Comparison of ENCODE assay signal across 8 cellular contexts in genomic region chr5:172123269-172123692, GRCh38.
DNase-seq lines count a peak whose midpoint lies in the region; ATAC-seq and TF ChIP-seq lines count a peak whose summit lies in the region.

No MANE protein-coding gene starts in this region.

- DNase-seq in A172 (ENCODE audit: low spot score) (peak; percentile 94), HEK293T (ENCODE audit: extremely low spot score) (peak; percentile 48), adrenal gland (peak; percentile 81 to 95 (median 93)), hepatocyte (ENCODE audit: low spot score) (peak; percentile 66), substantia nigra (lab: John Stamatoyannopoulos, UW) (peak in 41 of 49 donors; percentile 7 to 90 (median 65)), SKM-1 (lab: John Stamatoyannopoulos, UW; ENCODE audit: unreplicated experiment) (no peak)
- no peak for DNase-seq in effector CD8-positive, alpha-beta T cell (lab: John Stamatoyannopoulos, UW)

- intact Hi-C loops in adrenal gland (cut with DNase I) = no loop called here

- TF ChIP-seq POLR2A in adrenal gland (IDR thresholded peaks at IDR 0.05) = no peak

- H3K27ac ChIP-seq in adrenal gland (no peak overlapping the region), hepatocyte (no peak overlapping the region), substantia nigra (ENCODE audit: low read depth, low read length, poor library complexity, severe bottlenecking) (no peak overlapping the region)

- no peaks in the 10 kb centered on the region for H3K9me2 ChIP-seq in hepatocyte (replicated peaks; ENCODE audit: insufficient read depth)

- H3K4me2 ChIP-seq in hepatocyte = no peak overlapping the region

- no peak for ATAC-seq in GM18517 (IDR thresholded peaks at IDR 0.05; ENCODE audit: unreplicated experiment)

- CTCF ChIA-PET in HEK293T (lab: Yijun Ruan, JAX) = interaction anchor here (0.7 to 1.0 kb wide), 2 partner anchors 18 to 29 kb away, joined by 3 read pairs; no protein-coding TSS in a partner anchor

- H3K9me3 ChIP-seq in adrenal gland (replicated peaks in 1 of 3) (no peaks in the 10 kb centered on the region), hepatocyte (ENCODE audit: low read depth) (no peaks in the 10 kb centered on the region)

- H3K27me3 ChIP-seq in adrenal gland = no peaks in the 10 kb centered on the region
- no peaks in the 10 kb centered on the region for H3K27me3 ChIP-seq in hepatocyte

- no peak overlapping the region for H2AFZ ChIP-seq in hepatocyte

- 10 to 23% (median 15%) methylated on average over 4 of the region's 4 CpGs for WGBS in adrenal gland, 4 donors
- WGBS in hepatocyte (ENCODE audit: low lambda C conversion rate, missing lambda C conversion rate) = 34% methylated on average over 4 of the region's 4 CpGs

- POLR2A ChIA-PET in HEK293T (lab: Yijun Ruan, JAX) = no interaction called here

- H3K36me3 ChIP-seq in adrenal gland (replicated peaks in 1 of 2) (peaks cover 0 to 5% of the 10 kb centered on the region in 2 donors), hepatocyte (replicated peaks; ENCODE audit: insufficient read depth, low read depth) (no peaks in the 10 kb centered on the region)

- H3K4me1 ChIP-seq in adrenal gland (replicated peaks in 1 of 2) = peaks cover 0 to 5% of the 10 kb centered on the region in 2 donors
- H3K4me1 ChIP-seq in hepatocyte (ENCODE audit: insufficient read depth) = no peaks in the 10 kb centered on the region

- H3K4me3 ChIP-seq in adrenal gland = no peak overlapping the region
- no peak overlapping the region for H3K4me3 ChIP-seq in hepatocyte

- H4K20me1 ChIP-seq in hepatocyte (ENCODE audit: insufficient read depth, poor library complexity, severe bottlenecking) = no peaks in the 10 kb centered on the region

- no peaks in the 10 kb centered on the region for H3K79me2 ChIP-seq in hepatocyte

- TF ChIP-seq CTCF in adrenal gland (IDR thresholded peaks at IDR 0.05) = peak; percentile 20 to 60 (median 45)
- no peak for TF ChIP-seq CTCF in hepatocyte (IDR thresholded peaks at IDR 0.05; ENCODE audit: poor library complexity)

TF ChIP-seq in HEK293T, 16 proteins besides CTCF, POLR2A, EP300 and RAD21:
- TF ChIP-seq CTBP1 (IDR thresholded peaks at IDR 0.05; ENCODE audit: borderline replicate concordance) (no peak), BHLHE40 (IDR thresholded peaks at IDR 0.05; ENCODE audit: borderline replicate concordance) (no peak), SUZ12 (IDR thresholded peaks at IDR 0.05) (no peak), L3MBTL2 (conservative IDR thresholded peaks at IDR 0.05) (no peak), ZNF384 (IDR thresholded peaks at IDR 0.05) (no peak), NFRKB (IDR thresholded peaks at IDR 0.05) (no peak), FOXM1 (IDR thresholded peaks at IDR 0.05; ENCODE audit: borderline replicate concordance) (no peak), FOXA1 (IDR thresholded peaks at IDR 0.05) (no peak), ARNT (IDR thresholded peaks at IDR 0.05) (no peak), TARDBP (IDR thresholded peaks at IDR 0.05) (no peak), ELF4 (IDR thresholded peaks at IDR 0.05) (no peak), LEF1 (IDR thresholded peaks at IDR 0.05; ENCODE audit: borderline replicate concordance) (no peak), SP1 (IDR thresholded peaks at IDR 0.05) (no peak), HDGF (IDR thresholded peaks at IDR 0.05; ENCODE audit: borderline replicate concordance) (no peak), FOXK2 (IDR thresholded peaks at IDR 0.05) (no peak)
- TF ChIP-seq, protein P1, sequence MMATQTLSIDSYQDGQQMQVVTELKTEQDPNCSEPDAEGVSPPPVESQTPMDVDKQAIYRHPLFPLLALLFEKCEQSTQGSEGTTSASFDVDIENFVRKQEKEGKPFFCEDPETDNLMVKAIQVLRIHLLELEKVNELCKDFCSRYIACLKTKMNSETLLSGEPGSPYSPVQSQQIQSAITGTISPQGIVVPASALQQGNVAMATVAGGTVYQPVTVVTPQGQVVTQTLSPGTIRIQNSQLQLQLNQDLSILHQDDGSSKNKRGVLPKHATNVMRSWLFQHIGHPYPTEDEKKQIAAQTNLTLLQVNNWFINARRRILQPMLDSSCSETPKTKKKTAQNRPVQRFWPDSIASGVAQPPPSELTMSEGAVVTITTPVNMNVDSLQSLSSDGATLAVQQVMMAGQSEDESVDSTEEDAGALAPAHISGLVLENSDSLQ (IDR thresholded peaks at IDR 0.05) = no peak
TF ChIP-seq in HEK293T: peak in this region for 0.

Comparison
In these comparisons a context has a peak if more than half of its experiments do, and no peak if none do; other contexts are left out.
1. DNase-seq: peak in A172 (single experiment), HEK293T (single experiment), adrenal gland (7 of 7), hepatocyte (single experiment) and substantia nigra (41 of 49); none in effector CD8-positive, alpha-beta T cell (single experiment) and SKM-1 (single experiment).